25 cellular contexts compared by ENCODE assay signal in the genomic region with DNA sequence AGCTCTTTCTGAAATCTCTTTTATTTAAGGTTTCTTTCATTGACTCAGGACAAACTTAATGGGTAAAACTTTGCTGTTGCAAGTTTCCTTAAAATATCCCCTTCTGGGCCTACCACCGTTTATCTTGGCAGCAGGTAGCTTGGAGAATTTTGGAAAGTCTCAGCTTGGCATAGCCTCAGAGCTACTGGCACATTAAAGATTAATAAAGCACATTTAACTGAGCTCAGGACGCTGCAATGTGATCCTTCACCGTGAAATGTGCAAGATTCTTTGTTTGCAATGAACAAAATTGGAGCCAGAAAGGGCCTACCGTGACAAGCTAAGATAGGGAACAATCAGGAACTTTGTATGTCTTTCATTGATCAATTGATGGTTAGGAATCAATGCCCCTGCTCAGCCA.
DNase-seq lines count a peak whose midpoint lies in the region; ATAC-seq and TF ChIP-seq lines count a peak whose summit lies in the region.
"Had no signal": no experiment of that assay in that cellular context is flagged by ENCODE, and none has a peak within 500 bp of the region (broad histone marks: within the 10 kb centered on the region; RNA-seq: fewer than 3 reads in every experiment).

No MANE protein-coding gene starts in this region.

- peak overlapping the region; percentile 70 for H3K4me3 Mint-ChIP-seq in Calu3 (ENCODE audit: low read depth, unreplicated experiment)
- H3K4me3 Mint-ChIP-seq: activated T-helper 17 cell treated with anti-CD3 and anti-CD28 coated beads, Interleukin-2, amount 50 U/mL, for 72 hours; CD4-positive, alpha-beta T cell had no signal

- H3K9me2 ChIP-seq in hepatocyte (replicated peaks; ENCODE audit: insufficient read depth): no peaks in the 10 kb centered on the region

- H3K36me3 ChIP-seq in hepatocyte (replicated peaks; ENCODE audit: insufficient read depth, low read depth) (no peaks in the 10 kb centered on the region), osteoblast (ENCODE audit: insufficient read depth, low read length) (no peaks in the 10 kb centered on the region), uterus (no peaks in the 10 kb centered on the region)
- H3K36me3 ChIP-seq: ascending aorta, thyroid gland had no signal

- H3K4me2 ChIP-seq in hepatocyte: peak overlapping the region; percentile 78
- peak overlapping the region; percentile 89 for H3K4me2 ChIP-seq in osteoblast (ENCODE audit: insufficient read depth, low read length)

- no peaks in the 10 kb centered on the region for H3K27me3 Mint-ChIP-seq in Calu3 (ENCODE audit: unreplicated experiment)

- H2AFZ ChIP-seq in hepatocyte: no peak overlapping the region
- no peak overlapping the region for H2AFZ ChIP-seq in osteoblast (ENCODE audit: low read length)

- H3K4me1 ChIP-seq in hepatocyte (ENCODE audit: insufficient read depth): peaks cover 14% of the 10 kb centered on the region
- H3K4me1 ChIP-seq in osteoblast (ENCODE audit: insufficient read depth, low read length): peaks cover 41% of the 10 kb centered on the region
- no peaks in the 10 kb centered on the region for H3K4me1 ChIP-seq in uterus

- BruUV-seq in Calu3 (replicated peaks; lab: Mats Ljungman, UMichigan): no TSS peak

- H3K27me3 ChIP-seq in hepatocyte (no peaks in the 10 kb centered on the region), osteoblast (ENCODE audit: insufficient read depth, low read length) (no peaks in the 10 kb centered on the region), uterus (no peaks in the 10 kb centered on the region)
- H3K27me3 ChIP-seq: ascending aorta, thyroid gland had no signal

- ATAC-seq in GM21381 (IDR thresholded peaks at IDR 0.05; ENCODE audit: unreplicated experiment): no peak
- ATAC-seq in HG03097 (IDR thresholded peaks at IDR 0.05; ENCODE audit: low FRiP score, unreplicated experiment): no peak
- ATAC-seq: activated naive CD4-positive, alpha-beta T cell treated with anti-CD3 and anti-CD28 coated beads, Interleukin-2, amount 50 U/mL, for 72 hours; activated T-helper 17 cell treated with anti-CD3 and anti-CD28 coated beads, Interleukin-2, amount 50 U/mL, for 72 hours; esophagus mucosa had no signal

- CTCF ChIA-PET in Calu3 (lab: Charles Lee): no interaction called here

- peak overlapping the region; percentile 56 for H3K4me3 ChIP-seq in WI38 (ENCODE audit: low read depth, low read length)
- H3K4me3 ChIP-seq in hepatocyte: no peak overlapping the region
- H3K4me3 ChIP-seq in osteoblast (ENCODE audit: insufficient read depth, low read length): no peak overlapping the region
- H3K4me3 ChIP-seq in uterus: no peak overlapping the region
- H3K4me3 ChIP-seq: lung, thyroid gland had no signal

- H3K27ac ChIP-seq in hepatocyte (no peak overlapping the region), osteoblast (ENCODE audit: low read depth, low read length) (no peak overlapping the region), uterus (no peak overlapping the region)
- H3K27ac ChIP-seq: ascending aorta had no signal

- no peaks in the 10 kb centered on the region for H3K36me3 Mint-ChIP-seq in Calu3 (ENCODE audit: insufficient read depth, unreplicated experiment)
- H3K36me3 Mint-ChIP-seq: activated naive CD4-positive, alpha-beta T cell treated with anti-CD3 and anti-CD28 coated beads, Interleukin-2, amount 50 U/mL, for 72 hours had no signal

- peaks cover 31% of the 10 kb centered on the region for H3K4me1 Mint-ChIP-seq in Calu3 (ENCODE audit: low read depth, unreplicated experiment)
- H3K4me1 Mint-ChIP-seq: activated T-helper 17 cell treated with anti-CD3 and anti-CD28 coated beads, Interleukin-2, amount 50 U/mL, for 72 hours had no signal

- H3K79me2 ChIP-seq in hepatocyte (no peaks in the 10 kb centered on the region), osteoblast (ENCODE audit: insufficient read depth, low read length) (no peaks in the 10 kb centered on the region)

- TF ChIP-seq CTCF in Calu3 (IDR thresholded peaks at IDR 0.05; ENCODE audit: unreplicated experiment) (no peak), WI38 (IDR thresholded peaks at IDR 0.05; ENCODE audit: low read depth, low read length) (no peak), hepatocyte (IDR thresholded peaks at IDR 0.05; ENCODE audit: poor library complexity) (no peak), osteoblast (IDR thresholded peaks at IDR 0.05; ENCODE audit: extremely low read depth, low read depth, low read length) (no peak), uterus (IDR thresholded peaks at IDR 0.05) (no peak)

- no peaks in the 10 kb centered on the region for H4K20me1 ChIP-seq in hepatocyte (ENCODE audit: insufficient read depth, poor library complexity, severe bottlenecking)
- no peaks in the 10 kb centered on the region for H4K20me1 ChIP-seq in osteoblast (ENCODE audit: insufficient read depth, low read length)

- H3K9me3 Mint-ChIP-seq in Calu3 (ENCODE audit: low read depth, unreplicated experiment): peaks cover 3% of the 10 kb centered on the region

- DNase-seq in Calu3 (no peak), hepatocyte (ENCODE audit: low spot score) (no peak), osteoblast (ENCODE audit: insufficient read length, low spot score, missing footprints) (no peak), uterus (no peak), NCI-H1092 (lab: John Stamatoyannopoulos, UW) (no peak)
- DNase-seq: activated CD4-positive, alpha-beta T cell treated with anti-CD3 and anti-CD28 coated beads, Interleukin-2, amount 50 U/mL, for 4 hours; activated CD4-positive, CD25-positive, alpha-beta regulatory T cell; activated CD8-positive, alpha-beta memory T cell treated with anti-CD3 and anti-CD28 coated beads, Interleukin-2, amount 50 U/mL, for 4 hours; CD4-positive, alpha-beta T cell; effector CD8-positive, alpha-beta T cell; islet precursor cell; NK-92 treated with Interleukin-12 subunit alpha and Interleukin-12 subunit beta, amount 100 ng/mL, for 24 hours; retina; SIG-M5; stimulated activated CD4-positive, alpha-beta T cell treated with anti-CD3 and anti-CD28 coated beads, Interleukin-4, amount 100 ng/mL, for 4 hours; stimulated activated naive CD4-positive, alpha-beta T cell had no signal

- 65% methylated on average over 4 of the region's 4 CpGs for WGBS in hepatocyte (ENCODE audit: low lambda C conversion rate, missing lambda C conversion rate)

- H3K9me3 ChIP-seq in hepatocyte (ENCODE audit: low read depth) (no peaks in the 10 kb centered on the region), osteoblast (ENCODE audit: low read depth, low read length) (no peaks in the 10 kb centered on the region), uterus (peaks cover 0 to 2% of the 10 kb centered on the region in 2 donors)
- H3K9me3 ChIP-seq: thyroid gland had no signal

- intact Hi-C loops in Calu3 (cut with micrococcal nuclease; ENCODE audit: unreplicated experiment) (no loop called here), uterus (cut with DNase I; ENCODE audit: low total_unique reads) (no loop called here)

- no peak for TF ChIP-seq POLR2A in uterus (IDR thresholded peaks at IDR 0.05)

- H3K27ac Mint-ChIP-seq in Calu3 (ENCODE audit: unreplicated experiment): no peak overlapping the region
- H3K27ac Mint-ChIP-seq: activated naive CD4-positive, alpha-beta T cell treated with anti-CD3 and anti-CD28 coated beads, Interleukin-2, amount 50 U/mL, for 72 hours; activated T-helper 17 cell treated with anti-CD3 and anti-CD28 coated beads, Interleukin-2, amount 50 U/mL, for 72 hours; CD4-positive, alpha-beta T cell had no signal
